ENCODE assay signal across 18 cellular contexts in genomic region chr7:38973760-38974159, GRCh38. TPM values are rescaled to one million over a fixed set of nuclear protein-coding genes. Genes with fewer than 3 reads are reported as not detected.
"Had no signal": no experiment of that assay in that cellular context is flagged by ENCODE, and none has a peak within 500 bp of the region (broad histone marks: within the 10 kb centered on the region; RNA-seq: fewer than 3 reads in every experiment).

No MANE protein-coding gene starts in this region.

- FAIRE-seq: pancreas had no signal

- H3K27me3 ChIP-seq: ascending aorta had no signal

- H3K36me3 ChIP-seq: ascending aorta, breast epithelium, heart left ventricle, neural progenitor cell, pancreas, thoracic aorta had no signal

- DNase-seq: activated CD4-positive, alpha-beta memory T cell treated with anti-CD3 and anti-CD28 coated beads, Interleukin-2, amount 10 ng/mL, durations not matched to agents 7 days and 5 days; activated CD4-positive, alpha-beta T cell treated with anti-CD3 and anti-CD28 coated beads for 4 hours; activated naive CD4-positive, alpha-beta T cell treated with anti-CD3 and anti-CD28 coated beads, Interleukin-2, amount 10 ng/mL, durations not matched to agents 7 days and 5 days; activated T-cell treated with anti-CD3 and anti-CD28 coated beads, Interleukin-2, amount 50 U/mL, for 24 hours; cerebellar nuclear complex; effector CD8-positive, alpha-beta T cell; heart left ventricle; islet precursor cell; pancreas; stimulated activated CD4-positive, alpha-beta T cell treated with anti-CD3 and anti-CD28 coated beads, Interleukin-12 subunit alpha, Interleukin-12 subunit beta, amount 100 ng/mL, for 4 hours; stimulated activated CD4-positive, alpha-beta T cell treated with anti-CD3 and anti-CD28 coated beads, Interleukin-2, amount 100 ng/mL, for 24 hours had no signal

- H3K27ac ChIP-seq: ascending aorta, breast epithelium, foreskin keratinocyte, heart left ventricle, neural progenitor cell, pancreas, thoracic aorta had no signal

- H3K9me3 ChIP-seq: ascending aorta, breast epithelium, heart left ventricle, pancreas, thoracic aorta had no signal

- H3K4me1 ChIP-seq: breast epithelium, foreskin keratinocyte, pancreas had no signal

- H3K4me3 ChIP-seq: ascending aorta, breast epithelium, lung, neural progenitor cell, pancreas, thoracic aorta had no signal

- ATAC-seq: foreskin keratinocyte; heart left ventricle; pancreas; stimulated activated effector memory CD8-positive, alpha-beta T cell treated with anti-CD3 and anti-CD28 coated beads, Interleukin-12 subunit alpha, Interleukin-12 subunit beta, amount 100 ng/mL, for 72 hours had no signal

- H3K4me2 ChIP-seq: neural progenitor cell had no signal

- H3K9ac ChIP-seq: neural progenitor cell had no signal

- H2AFZ ChIP-seq: neural progenitor cell had no signal

RNA-seq across cellular contexts. Expression of gene POU6F2, which starts 3.9 kb away (rescaled TPM):
- total RNA-seq: activated CD4-positive, alpha-beta memory T cell treated with anti-CD3 and anti-CD28 coated beads, Interleukin-2, amount 10 ng/mL, durations not matched to agents 7 days and 5 days; ascending aorta; foreskin keratinocyte; thoracic aorta had no signal
- polyA plus RNA-seq: foreskin keratinocyte had no signal
